In the genomic region with DNA sequence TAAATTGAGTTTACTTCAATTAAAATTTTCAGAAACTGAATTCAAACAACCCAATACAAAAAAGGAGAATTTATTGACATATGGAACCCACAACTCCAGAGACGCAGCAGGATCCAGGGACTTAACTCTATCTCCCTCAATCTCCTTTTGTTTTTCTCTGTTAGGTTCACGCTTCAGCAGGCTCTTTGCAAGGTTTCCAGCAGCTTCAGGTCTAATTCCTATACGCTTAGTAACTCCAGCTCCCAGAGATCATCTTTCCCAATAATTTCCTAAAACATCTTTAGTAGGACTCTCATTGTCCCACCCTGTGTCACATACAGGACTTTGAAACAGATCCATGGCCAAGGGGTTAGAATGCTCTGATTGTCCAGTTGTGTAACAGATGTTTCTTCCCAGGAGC, we compare ENCODE assay signal across 17 cellular contexts.
DNase-seq lines count a peak whose midpoint lies in the region; TF ChIP-seq lines count a peak whose summit lies in the region.
"Had no signal": no experiment of that assay in that cellular context is flagged by ENCODE, and none has a peak within 500 bp of the region (broad histone marks: within the 10 kb centered on the region; RNA-seq: fewer than 3 reads in every experiment).

No MANE protein-coding gene starts in this region.

- no peaks in the 10 kb centered on the region for H3K9me3 ChIP-seq in neuronal stem cell (replicated peaks in 1 of 2; ENCODE audit: control insufficient read depth in 2 of 2, insufficient read depth in 1 of 2, low read depth in 1 of 2, low read length in 2 of 2)
- H3K9me3 ChIP-seq: BE2C, Peyer's patch had no signal

- no peak overlapping the region for H2BK120ac ChIP-seq in neuronal stem cell (ENCODE audit: low read depth, low read length)

- no CpG with 5 or more reads among the region's 3 CpGs for WGBS in neuronal stem cell (ENCODE audit: extremely low coverage in 2 of 2, insufficient read length in 2 of 2, insufficient replicate concordance in 1 of 2), 2 donors

- no peaks in the 10 kb centered on the region for H3K27me3 ChIP-seq in neuronal stem cell (ENCODE audit: control insufficient read depth in 3 of 3, insufficient read depth in 3 of 3, low read depth in 1 of 3, low read length in 3 of 3)
- H3K27me3 ChIP-seq: BE2C, Peyer's patch had no signal

- no peak overlapping the region for H3K14ac ChIP-seq in neuronal stem cell (ENCODE audit: low read length)

- H3K79me1 ChIP-seq in neuronal stem cell (ENCODE audit: low read depth, low read length): no peaks in the 10 kb centered on the region

- no peak overlapping the region for H4K8ac ChIP-seq in neuronal stem cell (ENCODE audit: low read depth, low read length)

- DNase-seq in NCI-H2107 treated with DMSO at 0.1 percent for 48 hours (lab: John Stamatoyannopoulos, UW; ENCODE audit: unreplicated experiment) (peak; percentile 75), NCI-H2107 (lab: John Stamatoyannopoulos, UW) (no peak), NCI-H69 (lab: John Stamatoyannopoulos, UW) (peak; percentile 91), iris pigment epithelial cell (ENCODE audit: low read depth) (peak; percentile 14), neuronal stem cell (ENCODE audit: low spot score) (peak; percentile 46), NCI-H2196 (lab: John Stamatoyannopoulos, UW; ENCODE audit: unreplicated experiment) (no peak), GM10266 (ENCODE audit: extremely low spot score) (no peak)
- DNase-seq in activated T-helper 2 cell treated with anti-CD3 and anti-CD28 coated beads, Interferon-gamma antibody, Interleukin-2, Interleukin-4, amounts not matched to agents 10 μg/mL and 5 μg/mL and 100 μg/mL, durations not matched to agents 14 hours and 24 hours and 36 hours (ENCODE audit: low spot score): no peak
- DNase-seq: 8988T; BE2C; CD4-positive, alpha-beta T cell; H7; NCI-H2029; NCI-H446 treated with DMSO at 0.1 percent for 48 hours; NCI-H82; Peyer's patch had no signal

- TF ChIP-seq CTCF in GM10266 (IDR thresholded peaks at IDR 0.05; ENCODE audit: control insufficient read depth, insufficient read depth, low read depth, missing control alignments): no peak

- H2AFZ ChIP-seq in neuronal stem cell (ENCODE audit: low read length): no peak overlapping the region

- peaks cover 0 to 9% of the 10 kb centered on the region in 2 donors for H3K4me1 ChIP-seq in neuronal stem cell (ENCODE audit: control insufficient read depth in 2 of 2, insufficient read depth in 1 of 2, low read depth in 1 of 2, low read length in 2 of 2)
- H3K4me1 ChIP-seq: BE2C, Peyer's patch had no signal

- H4K91ac ChIP-seq in neuronal stem cell (ENCODE audit: low read depth, low read length, poor library complexity): no peak overlapping the region

- H3K36me3 Mint-ChIP-seq in activated T-helper 2 cell treated with anti-CD3 and anti-CD28 coated beads, Interferon-gamma antibody, Interleukin-2, Interleukin-4, amounts not matched to agents 10 μg/mL and 5 μg/mL and 100 μg/mL, durations not matched to agents 14 hours and 24 hours and 36 hours (ENCODE audit: low read depth): no peaks in the 10 kb centered on the region
- H3K36me3 Mint-ChIP-seq: IgD-negative memory B cell had no signal

- no peak overlapping the region for H3K18ac ChIP-seq in neuronal stem cell (ENCODE audit: low read length)

- no peak overlapping the region for H2AK5ac ChIP-seq in neuronal stem cell (ENCODE audit: low read depth, low read length)

- no peaks in the 10 kb centered on the region for H3K4me1 Mint-ChIP-seq in activated T-helper 2 cell treated with anti-CD3 and anti-CD28 coated beads, Interferon-gamma antibody, Interleukin-2, Interleukin-4, amounts not matched to agents 10 μg/mL and 5 μg/mL and 100 μg/mL, durations not matched to agents 14 hours and 24 hours and 36 hours (ENCODE audit: low read depth)
- H3K4me1 Mint-ChIP-seq: IgD-negative memory B cell had no signal

- H2BK12ac ChIP-seq in neuronal stem cell (ENCODE audit: low read length): no peak overlapping the region

- H2BK15ac ChIP-seq in neuronal stem cell (ENCODE audit: low read length): no peak overlapping the region

- H3K9ac ChIP-seq in neuronal stem cell (ENCODE audit: low read depth, low read length, poor library complexity): no peak overlapping the region

- peaks cover 3% of the 10 kb centered on the region for H3K9me3 Mint-ChIP-seq in activated T-helper 2 cell treated with anti-CD3 and anti-CD28 coated beads, Interferon-gamma antibody, Interleukin-2, Interleukin-4, amounts not matched to agents 10 μg/mL and 5 μg/mL and 100 μg/mL, durations not matched to agents 14 hours and 24 hours and 36 hours

- H3K4me3 Mint-ChIP-seq in activated T-helper 2 cell treated with anti-CD3 and anti-CD28 coated beads, Interferon-gamma antibody, Interleukin-2, Interleukin-4, amounts not matched to agents 10 μg/mL and 5 μg/mL and 100 μg/mL, durations not matched to agents 14 hours and 24 hours and 36 hours (ENCODE audit: low read depth): no peak overlapping the region
- H3K4me3 Mint-ChIP-seq: CD4-positive, alpha-beta T cell; IgD-negative memory B cell had no signal

- H3K36me3 ChIP-seq in neuronal stem cell (replicated peaks in 1 of 2; ENCODE audit: control insufficient read depth in 2 of 2, insufficient read depth in 2 of 2, low read length in 2 of 2): no peaks in the 10 kb centered on the region
- H3K36me3 ChIP-seq: BE2C, Peyer's patch had no signal

- H3K23ac ChIP-seq in neuronal stem cell (ENCODE audit: low read depth, low read length, poor library complexity): no peak overlapping the region

- no peaks in the 10 kb centered on the region for H3K27me3 Mint-ChIP-seq in activated T-helper 2 cell treated with anti-CD3 and anti-CD28 coated beads, Interferon-gamma antibody, Interleukin-2, Interleukin-4, amounts not matched to agents 10 μg/mL and 5 μg/mL and 100 μg/mL, durations not matched to agents 14 hours and 24 hours and 36 hours (ENCODE audit: low read depth)
- H3K27me3 Mint-ChIP-seq: CD4-positive, alpha-beta T cell; IgD-negative memory B cell had no signal

- H3K4me3 ChIP-seq in neuronal stem cell (ENCODE audit: low read length in 2 of 2): no peak overlapping the region
- H3K4me3 ChIP-seq: Peyer's patch had no signal

- intact Hi-C loops in activated T-helper 2 cell treated with anti-CD3 and anti-CD28 coated beads, Interferon-gamma antibody, Interleukin-2, Interleukin-4, amounts not matched to agents 10 μg/mL and 5 μg/mL and 100 μg/mL, durations not matched to agents 14 hours and 24 hours and 36 hours (cut with micrococcal nuclease): no loop called here

- H3K27ac Mint-ChIP-seq in activated T-helper 2 cell treated with anti-CD3 and anti-CD28 coated beads, Interferon-gamma antibody, Interleukin-2, Interleukin-4, amounts not matched to agents 10 μg/mL and 5 μg/mL and 100 μg/mL, durations not matched to agents 14 hours and 24 hours and 36 hours: no peak overlapping the region
- H3K27ac Mint-ChIP-seq: CD4-positive, alpha-beta T cell; IgD-negative memory B cell had no signal

- H3K27ac ChIP-seq in neuronal stem cell (replicated peaks; ENCODE audit: low read length): peak overlapping the region; percentile 7
- H3K27ac ChIP-seq: Peyer's patch had no signal

- no peak overlapping the region for H3K4ac ChIP-seq in neuronal stem cell (ENCODE audit: low read length)

- no peak overlapping the region for H2BK5ac ChIP-seq in neuronal stem cell (ENCODE audit: low read length)

- H3K4me2 ChIP-seq in neuronal stem cell (ENCODE audit: insufficient read depth, low read length, poor library complexity, severe bottlenecking): no peak overlapping the region

Comparison
In these comparisons a context has a peak if more than half of its experiments do, and no peak if none do; other contexts are left out.
1. DNase-seq: peak in NCI-H2107 treated with DMSO at 0.1 percent for 48 hours (single experiment), NCI-H69 (single experiment), iris pigment epithelial cell (single experiment) and neuronal stem cell (single experiment); none in NCI-H2107 (single experiment), NCI-H2196 (single experiment), GM10266 (single experiment) and activated T-helper 2 cell treated with anti-CD3 and anti-CD28 coated beads, Interferon-gamma antibody, Interleukin-2, Interleukin-4, amounts not matched to agents 10 μg/mL and 5 μg/mL and 100 μg/mL, durations not matched to agents 14 hours and 24 hours and 36 hours (single experiment).